In genomic region chr4:158813113-158813512, GRCh38 we compare ENCODE assay signal across 17 cellular contexts.
"Had no signal": no experiment of that assay in that cellular context is flagged by ENCODE, and none has a peak within 500 bp of the region (broad histone marks: within the 10 kb centered on the region; RNA-seq: fewer than 3 reads in every experiment).

No MANE protein-coding gene starts in this region.

- H2AFZ ChIP-seq: hepatocyte had no signal

- DNase-seq: activated CD4-positive, alpha-beta T cell treated with anti-CD3 and anti-CD28 coated beads, Interleukin-2, amount 50 U/mL, for 1 hour; activated CD4-positive, CD25-positive, alpha-beta regulatory T cell treated with anti-CD3 and anti-CD28 coated beads, Interleukin-2, amount 50 U/mL, for 72 hours; activated CD8-positive, alpha-beta memory T cell treated with anti-CD3 and anti-CD28 coated beads for 24 hours; activated CD8-positive, alpha-beta memory T cell treated with anti-CD3 and anti-CD28 coated beads, Interleukin-2, amount 50 U/mL, for 48 hours; activated gamma-delta T cell treated with Interleukin-2 at 50 U/mL for 16 hours; activated naive CD8-positive, alpha-beta T cell treated with anti-CD3 and anti-CD28 coated beads, Interleukin-2, amount 10 ng/mL, durations not matched to agents 7 days and 5 days; amygdala; cerebellar nuclear complex; effector CD4-positive, alpha-beta T cell; left colon; nephron progenitor cell; nucleus accumbens; retina had no signal

- H3K9me3 ChIP-seq: suprapubic skin had no signal

- H3K4me3 ChIP-seq: hepatocyte, skin epidermis, suprapubic skin had no signal

- ATAC-seq: esophagus mucosa, left colon had no signal

- H3K4me2 ChIP-seq: hepatocyte had no signal

- H3K27me3 ChIP-seq: hepatocyte, suprapubic skin had no signal

- H3K36me3 ChIP-seq: suprapubic skin had no signal
